Comparison of ENCODE assay signal across 2 cellular contexts in genomic region chr7:137373507-137373906, GRCh38.
TF ChIP-seq lines count a peak whose summit lies in the region.

No MANE protein-coding gene starts in this region.

TF ChIP-seq in SK-N-SH treated with all-trans-retinoic acid at 6 μM for 48 hours, 23 proteins besides CTCF, POLR2A, EP300 and RAD21 (continued from another document):
- TF ChIP-seq, protein P1, sequence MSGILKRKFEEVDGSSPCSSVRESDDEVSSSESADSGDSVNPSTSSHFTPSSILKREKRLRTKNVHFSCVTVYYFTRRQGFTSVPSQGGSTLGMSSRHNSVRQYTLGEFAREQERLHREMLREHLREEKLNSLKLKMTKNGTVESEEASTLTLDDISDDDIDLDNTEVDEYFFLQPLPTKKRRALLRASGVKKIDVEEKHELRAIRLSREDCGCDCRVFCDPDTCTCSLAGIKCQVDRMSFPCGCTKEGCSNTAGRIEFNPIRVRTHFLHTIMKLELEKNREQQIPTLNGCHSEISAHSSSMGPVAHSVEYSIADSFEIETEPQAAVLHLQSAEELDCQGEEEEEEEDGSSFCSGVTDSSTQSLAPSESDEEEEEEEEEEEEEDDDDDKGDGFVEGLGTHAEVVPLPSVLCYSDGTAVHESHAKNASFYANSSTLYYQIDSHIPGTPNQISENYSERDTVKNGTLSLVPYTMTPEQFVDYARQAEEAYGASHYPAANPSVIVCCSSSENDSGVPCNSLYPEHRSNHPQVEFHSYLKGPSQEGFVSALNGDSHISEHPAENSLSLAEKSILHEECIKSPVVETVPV (CRISPR knock-in tag; IDR thresholded peaks at IDR 0.05), result no peak
- TF ChIP-seq, protein P2, sequence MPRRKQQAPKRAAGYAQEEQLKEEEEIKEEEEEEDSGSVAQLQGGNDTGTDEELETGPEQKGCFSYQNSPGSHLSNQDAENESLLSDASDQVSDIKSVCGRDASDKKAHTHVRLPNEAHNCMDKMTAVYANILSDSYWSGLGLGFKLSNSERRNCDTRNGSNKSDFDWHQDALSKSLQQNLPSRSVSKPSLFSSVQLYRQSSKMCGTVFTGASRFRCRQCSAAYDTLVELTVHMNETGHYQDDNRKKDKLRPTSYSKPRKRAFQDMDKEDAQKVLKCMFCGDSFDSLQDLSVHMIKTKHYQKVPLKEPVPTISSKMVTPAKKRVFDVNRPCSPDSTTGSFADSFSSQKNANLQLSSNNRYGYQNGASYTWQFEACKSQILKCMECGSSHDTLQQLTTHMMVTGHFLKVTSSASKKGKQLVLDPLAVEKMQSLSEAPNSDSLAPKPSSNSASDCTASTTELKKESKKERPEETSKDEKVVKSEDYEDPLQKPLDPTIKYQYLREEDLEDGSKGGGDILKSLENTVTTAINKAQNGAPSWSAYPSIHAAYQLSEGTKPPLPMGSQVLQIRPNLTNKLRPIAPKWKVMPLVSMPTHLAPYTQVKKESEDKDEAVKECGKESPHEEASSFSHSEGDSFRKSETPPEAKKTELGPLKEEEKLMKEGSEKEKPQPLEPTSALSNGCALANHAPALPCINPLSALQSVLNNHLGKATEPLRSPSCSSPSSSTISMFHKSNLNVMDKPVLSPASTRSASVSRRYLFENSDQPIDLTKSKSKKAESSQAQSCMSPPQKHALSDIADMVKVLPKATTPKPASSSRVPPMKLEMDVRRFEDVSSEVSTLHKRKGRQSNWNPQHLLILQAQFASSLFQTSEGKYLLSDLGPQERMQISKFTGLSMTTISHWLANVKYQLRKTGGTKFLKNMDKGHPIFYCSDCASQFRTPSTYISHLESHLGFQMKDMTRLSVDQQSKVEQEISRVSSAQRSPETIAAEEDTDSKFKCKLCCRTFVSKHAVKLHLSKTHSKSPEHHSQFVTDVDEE (CRISPR knock-in tag; IDR thresholded peaks at IDR 0.05), result no peak
- TF ChIP-seq TCF4 (CRISPR knock-in tag; IDR thresholded peaks at IDR 0.05; ENCODE audit: borderline replicate concordance), result no peak
- no peak for TF ChIP-seq PPARA (CRISPR knock-in tag; IDR thresholded peaks at IDR 0.05; ENCODE audit: borderline replicate concordance)
- TF ChIP-seq PATZ1 (CRISPR knock-in tag; IDR thresholded peaks at IDR 0.05; ENCODE audit: borderline replicate concordance), result no peak
TF ChIP-seq in SK-N-SH treated with all-trans-retinoic acid at 6 μM for 48 hours: peak in this region for 2.

TF ChIP-seq in SK-N-SH, 30 proteins besides CTCF, POLR2A, EP300 and RAD21 (continued from another document):
- no peak for TF ChIP-seq USF2 (IDR thresholded peaks at IDR 0.05; ENCODE audit: borderline replicate concordance, low read depth, low read length)
- TF ChIP-seq NRF1 (IDR thresholded peaks at IDR 0.05; ENCODE audit: low read depth, low read length), result no peak
- no peak for TF ChIP-seq RXRA (IDR thresholded peaks at IDR 0.05; ENCODE audit: borderline replicate concordance, low read depth)
